ENCODE assay signal across 8 cellular contexts in genomic region chr7:76356823-76357222, GRCh38. TPM values are rescaled to one million over a fixed set of nuclear protein-coding genes. Genes with fewer than 3 reads are reported as not detected.
DNase-seq lines count a peak whose midpoint lies in the region; ATAC-seq, FAIRE-seq and TF ChIP-seq lines count a peak whose summit lies in the region.

No MANE protein-coding gene starts in this region.

- H3K79me2 ChIP-seq in Loucy (ENCODE audit: insufficient read depth, low read length): peaks cover 69% of the 10 kb centered on the region

- H2AFZ ChIP-seq in Loucy (ENCODE audit: low read length): no peak overlapping the region

- no peaks in the 10 kb centered on the region for H3K9me2 ChIP-seq in Loucy (replicated peaks; ENCODE audit: low read depth, low read length)

- H3K4me1 ChIP-seq in Loucy (ENCODE audit: insufficient read depth, low read length, poor library complexity, severe bottlenecking) (peaks cover 43% of the 10 kb centered on the region), kidney (ENCODE audit: control insufficient read depth in 1 of 2, insufficient read depth in 1 of 2, low read depth in 1 of 2, low read length in 2 of 2) (peaks cover 14 to 20% of the 10 kb centered on the region in 2 donors)

- no peaks in the 10 kb centered on the region for H3K27me3 ChIP-seq in Loucy (ENCODE audit: insufficient read depth, low read length, poor library complexity, severe bottlenecking)
- no peaks in the 10 kb centered on the region for H3K27me3 ChIP-seq in WERI-Rb-1 (ENCODE audit: insufficient read depth, low read depth, severe bottlenecking)

- H3F3A ChIP-seq in Loucy (ENCODE audit: low read depth): no peaks in the 10 kb centered on the region

- H3K9me3 Mint-ChIP-seq in activated naive CD4-positive, alpha-beta T cell treated with anti-CD3 and anti-CD28 coated beads, Interleukin-2, amount 50 U/mL, for 72 hours: no peaks in the 10 kb centered on the region

- intact Hi-C loops in kidney (cut with DNase I): no loop called here

- peak overlapping the region; percentile 96 to 98 for H3K27ac Mint-ChIP-seq in activated naive CD4-positive, alpha-beta T cell treated with anti-CD3 and anti-CD28 coated beads, Interleukin-2, amount 50 U/mL, for 72 hours

- peak overlapping the region in 1 of 2 donors; percentile 100 for H3K27ac ChIP-seq in kidney (ENCODE audit: low read depth in 2 of 2, low read length in 2 of 2)
- peak overlapping the region; percentile 97 for H3K27ac ChIP-seq in temporal lobe (ENCODE audit: low read depth, low read length)
- no peak overlapping the region for H3K27ac ChIP-seq in WERI-Rb-1

- no peaks in the 10 kb centered on the region for H3K9me3 ChIP-seq in Loucy (ENCODE audit: insufficient read depth, low read depth, low read length)
- H3K9me3 ChIP-seq in kidney (ENCODE audit: control insufficient read depth in 1 of 2, low read length in 2 of 2): no peaks in the 10 kb centered on the region
- no peaks in the 10 kb centered on the region for H3K9me3 ChIP-seq in WERI-Rb-1 (ENCODE audit: severe bottlenecking)

- H3K4me3 ChIP-seq in Loucy (ENCODE audit: low read length, poor library complexity, severe bottlenecking) (peak overlapping the region; percentile 98), kidney (ENCODE audit: low read length in 2 of 2) (peak overlapping the region; percentile 68 to 85), WERI-Rb-1 (ENCODE audit: low read depth, low read length) (no peak overlapping the region; the same call in 1 of the 2 replicates)

- peaks cover 67% of the 10 kb centered on the region for H4K20me1 ChIP-seq in Loucy (ENCODE audit: insufficient read depth, low read length, poor library complexity, severe bottlenecking)

- TF ChIP-seq CTCF in Loucy (conservative IDR thresholded peaks at IDR 0.05; ENCODE audit: low read length) (no peak), kidney (IDR thresholded peaks at IDR 0.05; ENCODE audit: borderline replicate concordance, extremely low read depth, insufficient read depth) (no peak), WERI-Rb-1 (IDR thresholded peaks at IDR 0.05; ENCODE audit: low read depth, low read length) (no peak)

- no peak for ATAC-seq in activated naive CD4-positive, alpha-beta T cell treated with anti-CD3 and anti-CD28 coated beads, Interleukin-2, amount 50 U/mL, for 72 hours
- no peak for ATAC-seq in GM21423 (IDR thresholded peaks at IDR 0.05; ENCODE audit: unreplicated experiment)

- H3K36me3 ChIP-seq in Loucy (ENCODE audit: insufficient read depth, low read length) (peaks cover 11% of the 10 kb centered on the region; the same call in 1 of the 2 replicates), kidney (ENCODE audit: control insufficient read depth in 1 of 2, insufficient read depth in 2 of 2, low read length in 2 of 2) (peaks cover 0 to 8% of the 10 kb centered on the region in 2 donors), WERI-Rb-1 (peaks cover 62% of the 10 kb centered on the region)

- peaks cover 29 to 47% of the 10 kb centered on the region in 2 donors for H3K36me3 Mint-ChIP-seq in activated naive CD4-positive, alpha-beta T cell treated with anti-CD3 and anti-CD28 coated beads, Interleukin-2, amount 50 U/mL, for 72 hours

- DNase-seq in DMS79 (lab: John Stamatoyannopoulos, UW): peak; percentile 29
- DNase-seq in activated naive CD4-positive, alpha-beta T cell treated with anti-CD3 and anti-CD28 coated beads, Interleukin-2, amount 50 U/mL, for 72 hours (ENCODE audit: low spot score in 2 of 2): no peak
- DNase-seq in kidney: no peak
- no peak for DNase-seq in WERI-Rb-1
- DNase-seq in GM03348 (ENCODE audit: low spot score): no peak

- H3K9ac ChIP-seq in Loucy (ENCODE audit: low read depth, low read length, poor library complexity, severe bottlenecking) (peak overlapping the region; percentile 89), kidney (ENCODE audit: low read length in 2 of 2) (peak overlapping the region in 1 of 2 donors; percentile 6)

- peak overlapping the region; percentile 87 for H3K4me2 ChIP-seq in Loucy (ENCODE audit: low read depth, low read length, poor library complexity, severe bottlenecking)

- no peak for FAIRE-seq in kidney (lab: Jason Lieb, UNC)

RNA-seq across cellular contexts. Expression of gene YWHAG, which starts 2.0 kb away (rescaled TPM):
- total RNA-seq in activated naive CD4-positive, alpha-beta T cell treated with anti-CD3 and anti-CD28 coated beads, Interleukin-2, amount 50 U/mL, for 72 hours: 100 to 1,000 TPM; 103 to 143 TPM
- total RNA-seq in kidney (94.2 TPM), temporal lobe (344 TPM)
- polyA plus RNA-seq in kidney (ENCODE audit: insufficient read depth, low read depth, low replicate concordance): 45.4 TPM

RNA-seq across cellular contexts. Expression of gene SSC4D, which starts 52.7 kb away (rescaled TPM):
- under 1 TPM; 0.61 to 0.62 TPM for total RNA-seq in activated naive CD4-positive, alpha-beta T cell treated with anti-CD3 and anti-CD28 coated beads, Interleukin-2, amount 50 U/mL, for 72 hours
- 2.1 TPM for total RNA-seq in kidney
- polyA plus RNA-seq in kidney (ENCODE audit: insufficient read depth, low read depth, low replicate concordance): 12.9 TPM
- 1.2 TPM for total RNA-seq in temporal lobe

RNA-seq across cellular contexts. Expression of gene HSPB1, which starts 54.4 kb away (rescaled TPM):
- total RNA-seq in activated naive CD4-positive, alpha-beta T cell treated with anti-CD3 and anti-CD28 coated beads, Interleukin-2, amount 50 U/mL, for 72 hours: 10 to 100 TPM; 42.5 to 78.1 TPM
- total RNA-seq in kidney (1,012 TPM), temporal lobe (5.2 TPM)
- 1,561 TPM for polyA plus RNA-seq in kidney (ENCODE audit: insufficient read depth, low read depth, low replicate concordance)

Comparison
In these comparisons a context has a peak if more than half of its experiments do, and no peak if none do; other contexts are left out.
1. RNA of gene HSPB1, which starts 54.4 kb away (total RNA-seq): 1,012 TPM in kidney (single experiment); 42.5 to 78.1 TPM in activated naive CD4-positive, alpha-beta T cell treated with anti-CD3 and anti-CD28 coated beads, Interleukin-2, amount 50 U/mL, for 72 hours and 5.2 TPM in temporal lobe (single experiment); every median in the first group is over 10 times any median in the second.